ENCODE assay signal across 19 cellular contexts in genomic region chr18:71168576-71169145, GRCh38.
"Had no signal": no experiment of that assay in that cellular context is flagged by ENCODE, and none has a peak within 500 bp of the region (broad histone marks: within the 10 kb centered on the region; RNA-seq: fewer than 3 reads in every experiment).

No MANE protein-coding gene starts in this region.

- H3K27me3 ChIP-seq: gastrocnemius medialis, ovary, thyroid gland had no signal

- H3K4me3 Mint-ChIP-seq: activated CD8-positive, alpha-beta memory T cell treated with anti-CD3 and anti-CD28 coated beads, Interleukin-2, amount 10 ng/mL, durations not matched to agents 7 days and 5 days; memory B cell; naive thymus-derived CD4-positive, alpha-beta T cell; stimulated activated naive B cell treated with anti-CD40 and anti-IgM and Interleukin-4, amounts not matched to agents 10 μg/mL and 1 μg/mL and 100 μg/mL, for 72 hours had no signal

- H3K4me1 ChIP-seq: gastrocnemius medialis, thyroid gland had no signal

- H3K27ac ChIP-seq: coronary artery, gastrocnemius medialis, ovary, thyroid gland had no signal

- H3K9me3 ChIP-seq: gastrocnemius medialis, mucosa of descending colon, ovary, thyroid gland had no signal

- H3K9me3 Mint-ChIP-seq: memory B cell; stimulated activated naive B cell treated with anti-CD40 and anti-IgM and Interleukin-4, amounts not matched to agents 10 μg/mL and 1 μg/mL and 100 μg/mL, for 72 hours had no signal

- H3K27me3 Mint-ChIP-seq: activated CD8-positive, alpha-beta memory T cell treated with anti-CD3 and anti-CD28 coated beads, Interleukin-2, amount 10 ng/mL, durations not matched to agents 7 days and 5 days; memory B cell; stimulated activated naive B cell treated with anti-CD40 and anti-IgM and Interleukin-4, amounts not matched to agents 10 μg/mL and 1 μg/mL and 100 μg/mL, for 72 hours had no signal

- H3K36me3 ChIP-seq: gastrocnemius medialis, ovary, thyroid gland had no signal

- H3K4me3 ChIP-seq: coronary artery, gastrocnemius medialis, mucosa of descending colon, ovary, thyroid gland had no signal

- H3K27ac Mint-ChIP-seq: activated CD8-positive, alpha-beta memory T cell treated with anti-CD3 and anti-CD28 coated beads, Interleukin-2, amount 10 ng/mL, durations not matched to agents 7 days and 5 days; memory B cell; naive thymus-derived CD4-positive, alpha-beta T cell; stimulated activated naive B cell treated with anti-CD40 and anti-IgM and Interleukin-4, amounts not matched to agents 10 μg/mL and 1 μg/mL and 100 μg/mL, for 72 hours had no signal

- H3K36me3 Mint-ChIP-seq: activated CD8-positive, alpha-beta memory T cell treated with anti-CD3 and anti-CD28 coated beads, Interleukin-2, amount 10 ng/mL, durations not matched to agents 7 days and 5 days; memory B cell; naive thymus-derived CD4-positive, alpha-beta T cell; stimulated activated naive B cell treated with anti-CD40 and anti-IgM and Interleukin-4, amounts not matched to agents 10 μg/mL and 1 μg/mL and 100 μg/mL, for 72 hours had no signal

- DNase-seq: activated CD4-positive, alpha-beta T cell treated with anti-CD3 and anti-CD28 coated beads, Interleukin-2, amount 50 U/mL, for 4 hours; activated CD8-positive, alpha-beta memory T cell treated with anti-CD3 and anti-CD28 coated beads, Interleukin-2, amount 10 ng/mL, durations not matched to agents 7 days and 5 days; activated naive CD4-positive, alpha-beta T cell treated with anti-CD3 and anti-CD28 coated beads, Interleukin-2, amount 50 U/mL, for 16 hours; activated T-cell treated with anti-CD3 and anti-CD28 coated beads, Interleukin-2, amount 50 U/mL, for 1 hour; central memory CD4-positive, alpha-beta T cell; effector CD8-positive, alpha-beta T cell; gastrocnemius medialis; islet precursor cell; mucosa of descending colon; naive thymus-derived CD4-positive, alpha-beta T cell; ovary; stimulated activated CD4-positive, alpha-beta T cell treated with anti-CD3 and anti-CD28 coated beads, Interleukin-1b, Interleukin-23, amount 100 ng/mL, for 48 hours; stimulated activated naive B cell treated with anti-CD40 and anti-IgM and Interleukin-4, amounts not matched to agents 10 μg/mL and 1 μg/mL and 100 μg/mL, for 72 hours; T-helper 1 cell; T1000; thyroid gland had no signal

- ATAC-seq: activated CD4-positive, CD25-positive, alpha-beta regulatory T cell treated with anti-CD3 and anti-CD28 coated beads, Interleukin-2, amount 50 U/mL, for 24 hours; activated CD8-positive, alpha-beta memory T cell treated with anti-CD3 and anti-CD28 coated beads, Interleukin-2, amount 10 ng/mL, durations not matched to agents 7 days and 5 days; gastrocnemius medialis; mucosa of descending colon; naive thymus-derived CD4-positive, alpha-beta T cell; stimulated activated naive B cell treated with anti-CD40 and anti-IgM and Interleukin-4, amounts not matched to agents 10 μg/mL and 1 μg/mL and 100 μg/mL, for 72 hours had no signal

- H3K4me1 Mint-ChIP-seq: activated CD8-positive, alpha-beta memory T cell treated with anti-CD3 and anti-CD28 coated beads, Interleukin-2, amount 10 ng/mL, durations not matched to agents 7 days and 5 days; memory B cell; naive thymus-derived CD4-positive, alpha-beta T cell; stimulated activated naive B cell treated with anti-CD40 and anti-IgM and Interleukin-4, amounts not matched to agents 10 μg/mL and 1 μg/mL and 100 μg/mL, for 72 hours had no signal
